22 cellular contexts compared by ENCODE assay signal in genomic region chr1:77349275-77349674, GRCh38.
DNase-seq lines count a peak whose midpoint lies in the region; ATAC-seq, FAIRE-seq and TF ChIP-seq lines count a peak whose summit lies in the region.
"Had no signal": no experiment of that assay in that cellular context is flagged by ENCODE, and none has a peak within 500 bp of the region (broad histone marks: within the 10 kb centered on the region; RNA-seq: fewer than 3 reads in every experiment).

No MANE protein-coding gene starts in this region.

- CTCF ChIA-PET in IMR-90 (lab: Yijun Ruan, JAX): no interaction called here
- CTCF ChIA-PET in PC-9 (lab: Charles Lee): no interaction called here

- 100% methylated on average over 1 of the region's 2 CpGs; no CpG with 5 or more reads in 1 of the 2 experiments for WGBS in IMR-90 (ENCODE audit: extremely low coverage in 2 of 2, insufficient read length in 1 of 2), 2 experiments

- POLR2A ChIA-PET in IMR-90 (lab: Charles Lee; ENCODE audit: unreplicated experiment): interaction anchor here (0.7 kb wide), 1 partner anchor 12 kb away, joined by 5 read pairs; no protein-coding TSS in a partner anchor
- POLR2A ChIA-PET in PC-9 (lab: Charles Lee; ENCODE audit: unreplicated experiment): no interaction called here

- H4K91ac ChIP-seq in IMR-90 (ENCODE audit: insufficient read depth, low read depth, low read length): no peak overlapping the region

- peaks cover 0 to 10% of the 10 kb centered on the region in 2 donors for H3K9me3 Mint-ChIP-seq in stimulated activated naive CD8-positive, alpha-beta T cell treated with anti-CD3 and anti-CD28 coated beads, Interleukin-15, amount 100 ng/mL, for 72 hours
- H3K9me3 Mint-ChIP-seq: CD8-positive, alpha-beta T cell; HFFc6; IgD-negative memory B cell had no signal

- no peak for TF ChIP-seq POLR2A in IMR-90 (IDR thresholded peaks at IDR 0.05; ENCODE audit: low read depth, low read length)

- peaks cover 7% of the 10 kb centered on the region; the same call in 1 of the 2 replicates for H3K9me1 ChIP-seq in IMR-90 (ENCODE audit: insufficient read depth, low read length)

- in situ Hi-C loops in IMR-90 (cut with MboI; ENCODE audit: low sequenced_read_pairs): no loop called here

- H3K4me1 ChIP-seq in IMR-90 (ENCODE audit: control insufficient read depth, insufficient read depth, low read length) (peaks cover 2% of the 10 kb centered on the region; the same call in 1 of the 2 replicates), PC-9 (replicated peaks; ENCODE audit: insufficient read depth) (no peaks in the 10 kb centered on the region)

- H3K4me3 ChIP-seq in IMR-90 (ENCODE audit: insufficient read depth, low read depth, low read length) (no peak overlapping the region), PC-9 (no peak overlapping the region)
- H3K4me3 ChIP-seq: BLaER1 treated with 17β-estradiol and CSF1 and Interleukin-3, amounts not matched to agents 10 nM and 100 nM had no signal

- TF ChIP-seq RAD21 in IMR-90 (IDR thresholded peaks at IDR 0.05; ENCODE audit: low read length): no peak

- dilution Hi-C loops in IMR-90 (cut with HindIII; ENCODE audit: low sequenced_read_pairs, unreplicated experiment): no loop called here

- no peak overlapping the region for H4K8ac ChIP-seq in IMR-90 (ENCODE audit: low read depth in 2 of 2, low read length in 2 of 2)

- intact Hi-C loops in IMR-90 (cut with micrococcal nuclease) (no loop called here), PC-9 (cut with micrococcal nuclease; ENCODE audit: unreplicated experiment) (no loop called here), sciatic nerve (cut with DNase I) (no loop called here)

- ATAC-seq in IMR-90 (ENCODE audit: low read depth): no peak
- no peak for ATAC-seq in stimulated activated naive CD8-positive, alpha-beta T cell treated with anti-CD3 and anti-CD28 coated beads, Interleukin-15, amount 100 ng/mL, for 72 hours
- no peak for ATAC-seq in sciatic nerve
- ATAC-seq: CD8-positive, alpha-beta T cell; HCT116 had no signal

- no peaks in the 10 kb centered on the region for H4K20me1 ChIP-seq in IMR-90 (ENCODE audit: insufficient read depth, low read length)
- no peaks in the 10 kb centered on the region for H4K20me1 ChIP-seq in PC-9 (ENCODE audit: insufficient read depth)
- H4K20me1 ChIP-seq: BLaER1 treated with 17β-estradiol and CSF1 and Interleukin-3, amounts not matched to agents 10 nM and 100 nM had no signal

- H3K36me3 ChIP-seq in IMR-90 (ENCODE audit: control insufficient read depth, insufficient read depth, low read length) (peaks cover 1% of the 10 kb centered on the region; the same call in 1 of the 2 replicates), PC-9 (ENCODE audit: low read depth) (no peaks in the 10 kb centered on the region)
- H3K36me3 ChIP-seq: BLaER1 treated with 17β-estradiol and CSF1 and Interleukin-3, amounts not matched to agents 10 nM and 100 nM had no signal

- H3K4ac ChIP-seq in IMR-90 (ENCODE audit: low read depth, low read length): no peak overlapping the region; the same call in 1 of the 2 replicates

- no peaks in the 10 kb centered on the region; the same call in 1 of the 2 replicates for H3F3A ChIP-seq in PC-9 (ENCODE audit: insufficient read depth, low read depth)

- DNase-seq in IMR-90: no peak
- DNase-seq in PC-9: no peak
- no peak for DNase-seq in frontal cortex (ENCODE audit: low spot score in 2 of 2)
- DNase-seq in pons (ENCODE audit: low spot score): peak; percentile 72
- DNase-seq in stimulated activated naive CD8-positive, alpha-beta T cell treated with anti-CD3 and anti-CD28 coated beads, Interleukin-15, amount 100 ng/mL, for 72 hours: no peak
- DNase-seq in sciatic nerve (ENCODE audit: low spot score): no peak
- DNase-seq in DMS153 treated with DMSO at 0.1 percent for 48 hours (lab: John Stamatoyannopoulos, UW; ENCODE audit: unreplicated experiment): no peak
- no peak for DNase-seq in stimulated activated CD4-positive, alpha-beta T cell treated with anti-CD3 and anti-CD28 coated beads, Interleukin-15, amount 100 ng/mL, for 24 hours
- DNase-seq: Calu3; CD8-positive, alpha-beta T cell; DMS79; GDM1; GOT3; H7; HFFc6 had no signal

- no peak overlapping the region for H3K23ac ChIP-seq in IMR-90 (ENCODE audit: low read depth, low read length)

- H3K56ac ChIP-seq in IMR-90 (ENCODE audit: extremely low read depth, insufficient read depth, low read length): no peak overlapping the region

- BruUV-seq in IMR-90 (replicated peaks; lab: Mats Ljungman, UMichigan): no TSS peak
- no TSS peak for BruUV-seq in PC-9 (replicated peaks; lab: Mats Ljungman, UMichigan)

- no peak overlapping the region for H2AFZ ChIP-seq in IMR-90 (replicated peaks; ENCODE audit: low read length, poor library complexity)
- H2AFZ ChIP-seq in PC-9: 0 out of 2 replicates have a peak overlapping the region, but pooled peaks have one; percentile 26

- H3K27ac ChIP-seq in IMR-90 (ENCODE audit: insufficient read depth, low read length) (no peak overlapping the region), PC-9 (no peak overlapping the region)

- H3K9me2 ChIP-seq in PC-9 (ENCODE audit: insufficient read depth): no peaks in the 10 kb centered on the region

- peaks cover 0 to 20% of the 10 kb centered on the region in 2 experiments; a peak in 3 of 4 replicates for H3K79me1 ChIP-seq in IMR-90 (ENCODE audit: low read depth in 1 of 2, low read length in 2 of 2)

- no peak overlapping the region for H3K14ac ChIP-seq in IMR-90 (replicated peaks; ENCODE audit: low read depth, low read length)

- H4K5ac ChIP-seq in IMR-90 (ENCODE audit: low read depth, low read length): no peak overlapping the region

- no peak overlapping the region for H3K18ac ChIP-seq in IMR-90 (ENCODE audit: low read depth, low read length)

- TF ChIP-seq CTCF in IMR-90 (conservative IDR thresholded peaks at IDR 0.05; ENCODE audit: low read depth, low read length): no peak
- no peak for TF ChIP-seq CTCF in PC-9 (conservative IDR thresholded peaks at IDR 0.05)

- no peak overlapping the region for H2AK9ac ChIP-seq in IMR-90 (replicated peaks; ENCODE audit: low read depth, low read length, poor library complexity)

- H2BK120ac ChIP-seq in IMR-90 (ENCODE audit: low read depth, low read length): peak overlapping the region; percentile 20; the same call in 1 of the 2 replicates

- H3K4me2 ChIP-seq in IMR-90 (ENCODE audit: low read depth, low read length) (no peak overlapping the region), PC-9 (no peak overlapping the region)

- H3K4me1 Mint-ChIP-seq in stimulated activated naive CD8-positive, alpha-beta T cell treated with anti-CD3 and anti-CD28 coated beads, Interleukin-15, amount 100 ng/mL, for 72 hours: peaks cover 30% of the 10 kb centered on the region
- H3K4me1 Mint-ChIP-seq: B cell, IgD-negative memory B cell had no signal

- H3K9me3 ChIP-seq in IMR-90 (ENCODE audit: control insufficient read depth, insufficient read depth, low read length) (no peaks in the 10 kb centered on the region), PC-9 (ENCODE audit: insufficient read depth, low read depth) (no peaks in the 10 kb centered on the region; the same call in 1 of the 2 replicates)
- H3K9me3 ChIP-seq: BLaER1 treated with 17β-estradiol and CSF1 and Interleukin-3, amounts not matched to agents 10 nM and 100 nM had no signal

- H3K27me3 ChIP-seq in IMR-90 (ENCODE audit: control insufficient read depth, insufficient read depth, low read length) (no peaks in the 10 kb centered on the region), PC-9 (ENCODE audit: insufficient read depth, low read depth) (no peaks in the 10 kb centered on the region)
- H3K27me3 ChIP-seq: BLaER1 treated with 17β-estradiol and CSF1 and Interleukin-3, amounts not matched to agents 10 nM and 100 nM had no signal

- no peak overlapping the region for H2BK20ac ChIP-seq in IMR-90 (ENCODE audit: low read depth, low read length)

- H2AK5ac ChIP-seq in IMR-90 (ENCODE audit: low read depth, low read length): peak overlapping the region; percentile 70; the same call in 1 of the 2 replicates

- H2BK5ac ChIP-seq in IMR-90 (ENCODE audit: low read depth, low read length, poor library complexity, severe bottlenecking): no peak overlapping the region

- no peaks in the 10 kb centered on the region for H3K79me2 ChIP-seq in PC-9 (ENCODE audit: low read depth)

- no peak overlapping the region for H3K4me3 Mint-ChIP-seq in stimulated activated naive CD8-positive, alpha-beta T cell treated with anti-CD3 and anti-CD28 coated beads, Interleukin-15, amount 100 ng/mL, for 72 hours
- H3K4me3 Mint-ChIP-seq: B cell; CD8-positive, alpha-beta T cell; HFFc6; IgD-negative memory B cell had no signal

- no peak overlapping the region for H3K9ac ChIP-seq in IMR-90 (ENCODE audit: low read depth, low read length)
- H3K9ac ChIP-seq: BLaER1 treated with 17β-estradiol and CSF1 and Interleukin-3, amounts not matched to agents 10 nM and 100 nM had no signal

- no peak overlapping the region for H3K27ac Mint-ChIP-seq in stimulated activated naive CD8-positive, alpha-beta T cell treated with anti-CD3 and anti-CD28 coated beads, Interleukin-15, amount 100 ng/mL, for 72 hours
- H3K27ac Mint-ChIP-seq: B cell; CD8-positive, alpha-beta T cell; IgD-negative memory B cell had no signal

- FAIRE-seq in frontal cortex (lab: Jason Lieb, UNC): peak; percentile 34
- FAIRE-seq: GM12892, GM18507, HTR-8/SVneo had no signal

- peak overlapping the region; percentile 88; the same call in 2 of the 3 replicates for H2BK15ac ChIP-seq in IMR-90 (ENCODE audit: low read depth, low read length)

- no peaks in the 10 kb centered on the region for H3K27me3 Mint-ChIP-seq in stimulated activated naive CD8-positive, alpha-beta T cell treated with anti-CD3 and anti-CD28 coated beads, Interleukin-15, amount 100 ng/mL, for 72 hours

TF ChIP-seq in IMR-90, 13 proteins besides CTCF, POLR2A, EP300 and RAD21 (continues in another document):
- TF ChIP-seq CHD1 (IDR thresholded peaks at IDR 0.05; ENCODE audit: low read depth, low read length): no peak
- no peak for TF ChIP-seq BHLHE40 (IDR thresholded peaks at IDR 0.05; ENCODE audit: low read depth, low read length)
- no peak for TF ChIP-seq CEBPB (IDR thresholded peaks at IDR 0.05; ENCODE audit: low read depth, low read length)
- no peak for TF ChIP-seq FOS (IDR thresholded peaks at IDR 0.05; ENCODE audit: low read depth, low read length)
- TF ChIP-seq MXI1 (IDR thresholded peaks at IDR 0.05; ENCODE audit: borderline replicate concordance, low read depth, low read length): no peak
- no peak for TF ChIP-seq MAFK (IDR thresholded peaks at IDR 0.05; ENCODE audit: low read depth, low read length)
- no peak for TF ChIP-seq MAZ (IDR thresholded peaks at IDR 0.05; ENCODE audit: borderline replicate concordance, low read depth, low read length)
- TF ChIP-seq NFE2L2 (IDR thresholded peaks at IDR 0.05; ENCODE audit: low read depth, low read length): no peak
- no peak for TF ChIP-seq USF2 (IDR thresholded peaks at IDR 0.05; ENCODE audit: low read depth, low read length)
